ENCODE assay signal across 1 cellular context in genomic region chr3:58175429-58176184, GRCh38.
TF ChIP-seq lines count a peak whose summit lies in the region.

No MANE protein-coding gene starts in this region.

TF ChIP-seq in HepG2, 621 proteins besides CTCF, POLR2A, EP300 and RAD21 (continued from another document and continues in another):
- TF ChIP-seq ZXDC (CRISPR knock-in tag; IDR thresholded peaks at IDR 0.05) (no peak), SKIL (CRISPR knock-in tag; IDR thresholded peaks at IDR 0.05; ENCODE audit: borderline replicate concordance) (0 out of 2 replicates have a peak, but pooled peaks have one; percentile 46), IRF1 (CRISPR knock-in tag; IDR thresholded peaks at IDR 0.05; ENCODE audit: low read depth) (no peak), ZNF432 (CRISPR knock-in tag; IDR thresholded peaks at IDR 0.05; ENCODE audit: borderline replicate concordance) (no peak), GLMP (CRISPR knock-in tag; IDR thresholded peaks at IDR 0.05; ENCODE audit: borderline replicate concordance) (no peak), ELF3 (CRISPR knock-in tag; IDR thresholded peaks at IDR 0.05) (peak; percentile 94), ZNF414 (CRISPR knock-in tag; IDR thresholded peaks at IDR 0.05) (peak; percentile 90; the same call in 1 of the 2 replicates), ZNF512B (CRISPR knock-in tag; IDR thresholded peaks at IDR 0.05; ENCODE audit: borderline replicate concordance) (no peak), KMT2A (CRISPR knock-in tag; IDR thresholded peaks at IDR 0.05) (peak; percentile 66; the same call in 1 of the 2 replicates), ATF4 (CRISPR knock-in tag; IDR thresholded peaks at IDR 0.05) (no peak), ZNF10 (CRISPR knock-in tag; IDR thresholded peaks at IDR 0.05; ENCODE audit: borderline replicate concordance, low read depth) (no peak), ZNF468 (CRISPR knock-in tag; IDR thresholded peaks at IDR 0.05) (no peak), MTF1 (CRISPR knock-in tag; IDR thresholded peaks at IDR 0.05) (no peak), CHD2 (IDR thresholded peaks at IDR 0.05; ENCODE audit: low read depth, low read length) (no peak), ZNF576 (CRISPR knock-in tag; IDR thresholded peaks at IDR 0.05) (no peak), ZNF567 (CRISPR knock-in tag; IDR thresholded peaks at IDR 0.05; ENCODE audit: borderline replicate concordance) (no peak), ZNF879 (CRISPR knock-in tag; IDR thresholded peaks at IDR 0.05) (no peak), PTBP1 (IDR thresholded peaks at IDR 0.05; ENCODE audit: low read depth, low read length, poor library complexity, severe bottlenecking) (no peak), THAP8 (CRISPR knock-in tag; IDR thresholded peaks at IDR 0.05; ENCODE audit: borderline replicate concordance) (no peak), NFIB (CRISPR knock-in tag; IDR thresholded peaks at IDR 0.05; ENCODE audit: borderline replicate concordance) (no peak), ZNF235 (CRISPR knock-in tag; IDR thresholded peaks at IDR 0.05; ENCODE audit: borderline replicate concordance) (no peak), SYNCRIP (IDR thresholded peaks at IDR 0.05; ENCODE audit: insufficient read depth, low read depth, low read length) (no peak), FIP1L1 (IDR thresholded peaks at IDR 0.05; ENCODE audit: borderline replicate concordance, insufficient read depth, low read depth, low read length) (no peak), ZBTB14 (CRISPR knock-in tag; IDR thresholded peaks at IDR 0.05) (no peak), ZSCAN5A (CRISPR knock-in tag; IDR thresholded peaks at IDR 0.05; ENCODE audit: borderline replicate concordance) (no peak), ATAD3A (CRISPR knock-in tag; IDR thresholded peaks at IDR 0.05) (no peak), ZNF776 (CRISPR knock-in tag; IDR thresholded peaks at IDR 0.05) (0 out of 2 replicates have a peak, but pooled peaks have one; percentile 39), TP53 (CRISPR knock-in tag; conservative IDR thresholded peaks at IDR 0.05) (no peak; the same call in 1 of the 2 replicates), ZNF546 (CRISPR knock-in tag; conservative IDR thresholded peaks at IDR 0.05) (no peak), ERF (CRISPR knock-in tag; IDR thresholded peaks at IDR 0.05) (peak; percentile 69; the same call in 1 of the 2 replicates), EEA1 (CRISPR knock-in tag; IDR thresholded peaks at IDR 0.05; ENCODE audit: borderline replicate concordance) (no peak), ZMYM4 (CRISPR knock-in tag; IDR thresholded peaks at IDR 0.05) (0 out of 2 replicates have a peak, but pooled peaks have one; percentile 55), ZNF615 (CRISPR knock-in tag; IDR thresholded peaks at IDR 0.05; ENCODE audit: borderline replicate concordance) (no peak), ZSCAN12 (CRISPR knock-in tag; IDR thresholded peaks at IDR 0.05) (no peak), ZNF20 (CRISPR knock-in tag; IDR thresholded peaks at IDR 0.05) (no peak), E2F1 (CRISPR knock-in tag; IDR thresholded peaks at IDR 0.05) (no peak), ZNF737 (CRISPR knock-in tag; IDR thresholded peaks at IDR 0.05; ENCODE audit: borderline replicate concordance) (no peak), ATRX (CRISPR knock-in tag; IDR thresholded peaks at IDR 0.05; ENCODE audit: borderline replicate concordance) (no peak), PAF1 (CRISPR knock-in tag; IDR thresholded peaks at IDR 0.05) (no peak), MIER3 (CRISPR knock-in tag; IDR thresholded peaks at IDR 0.05; ENCODE audit: borderline replicate concordance) (peak; percentile 53; the same call in 1 of the 2 replicates), ZNF138 (CRISPR knock-in tag; IDR thresholded peaks at IDR 0.05; ENCODE audit: low read depth) (no peak), ZBTB39 (CRISPR knock-in tag; IDR thresholded peaks at IDR 0.05) (no peak), RFX3 (CRISPR knock-in tag; IDR thresholded peaks at IDR 0.05) (peak; percentile 26; the same call in 1 of the 2 replicates), CBX2 (IDR thresholded peaks at IDR 0.05; ENCODE audit: low read depth, low read length) (no peak), CBX2 (CRISPR knock-in tag; IDR thresholded peaks at IDR 0.05; ENCODE audit: low read depth) (no peak), DNMT1 (CRISPR knock-in tag; IDR thresholded peaks at IDR 0.05) (no peak)
